8 cellular contexts compared by ENCODE assay signal in genomic region chr2:74530239-74531161, GRCh38. TPM values are rescaled to one million over a fixed set of nuclear protein-coding genes. Genes with fewer than 3 reads are reported as not detected.
DNase-seq lines count a peak whose midpoint lies in the region; ATAC-seq and TF ChIP-seq lines count a peak whose summit lies in the region.

No MANE protein-coding gene starts in this region.

- DNase-seq in activated CD4-positive, CD25-positive, alpha-beta regulatory T cell (lab: John Stamatoyannopoulos, UW), result no peak
- DNase-seq in Peyer's patch (peak; percentile 54 to 78 (median 70)), adrenal gland (peak; percentile 45 to 73 (median 49)), right cardiac atrium (peak; percentile 56 to 84 (median 80)), OCI-M2 (lab: John Stamatoyannopoulos, UW; ENCODE audit: unreplicated experiment) (no peak)

- H3K36me3 ChIP-seq in Peyer's patch, result peaks cover 0 to 30% (median 0%) of the 10 kb centered on the region in 3 donors
- peaks cover 0 to 34% of the 10 kb centered on the region in 2 donors for H3K36me3 ChIP-seq in adrenal gland (replicated peaks in 1 of 2)
- H3K36me3 ChIP-seq in rectal smooth muscle tissue (ENCODE audit: control insufficient read depth, insufficient read depth, low read length), result peaks cover 25% of the 10 kb centered on the region

- peak; percentile 5 to 12 for ATAC-seq in activated CD4-positive, CD25-positive, alpha-beta regulatory T cell treated with anti-CD3 and anti-CD28 coated beads, Interleukin-2, amount 50 U/mL, for 24 hours
- peak; percentile 36 for ATAC-seq in HG02973 (IDR thresholded peaks at IDR 0.05; ENCODE audit: unreplicated experiment)
- ATAC-seq in right cardiac atrium, result peak; percentile 32 to 54

- H3K27ac ChIP-seq in Peyer's patch (peak overlapping the region; percentile 77 to 94 (median 92)), adrenal gland (peak overlapping the region in 4 of 5 donors; percentile 81 to 93 (median 84)), right cardiac atrium (ENCODE audit: low read length) (peak overlapping the region; percentile 61), rectal smooth muscle tissue (ENCODE audit: low read depth, low read length) (peak overlapping the region; percentile 78)

- TF ChIP-seq CTCF in Peyer's patch (IDR thresholded peaks at IDR 0.05) (no peak), adrenal gland (IDR thresholded peaks at IDR 0.05) (no peak)

- TF ChIP-seq POLR2A in Peyer's patch (IDR thresholded peaks at IDR 0.05) (no peak), adrenal gland (IDR thresholded peaks at IDR 0.05) (peak in 1 of 2 donors; percentile 35)

- H3K27me3 ChIP-seq in Peyer's patch (no peaks in the 10 kb centered on the region), adrenal gland (no peaks in the 10 kb centered on the region), right cardiac atrium (ENCODE audit: control insufficient read depth, insufficient read depth) (no peaks in the 10 kb centered on the region), rectal smooth muscle tissue (ENCODE audit: control insufficient read depth, insufficient read depth, low read length) (no peaks in the 10 kb centered on the region)

- H3K4me3 ChIP-seq in Peyer's patch (peak overlapping the region; percentile 58 to 92 (median 76)), adrenal gland (peak overlapping the region; percentile 22 to 87 (median 74)), right cardiac atrium (ENCODE audit: low read length) (peak overlapping the region; percentile 85), rectal smooth muscle tissue (ENCODE audit: low read length) (peak overlapping the region; percentile 98)

- 2 to 18% (median 5%) methylated on average over 7 to 54 of the region's 54 CpGs for WGBS in adrenal gland, 4 donors
- WGBS in right cardiac atrium, result 1% methylated on average over 54 of the region's 54 CpGs

- H3K4me1 ChIP-seq in Peyer's patch, result peaks cover 0 to 22% (median 11%) of the 10 kb centered on the region in 4 donors
- H3K4me1 ChIP-seq in adrenal gland (replicated peaks in 1 of 2), result peaks cover 11 to 15% of the 10 kb centered on the region in 2 donors
- H3K4me1 ChIP-seq in right cardiac atrium (ENCODE audit: control insufficient read depth, insufficient read depth, low read length), result peaks cover 3% of the 10 kb centered on the region
- peaks cover 16% of the 10 kb centered on the region for H3K4me1 ChIP-seq in rectal smooth muscle tissue (ENCODE audit: control insufficient read depth, insufficient read depth, low read length)

- intact Hi-C loops in adrenal gland (cut with DNase I) (no loop called here), right cardiac atrium (cut with DNase I) (loop anchor here in 1 of 4 donors (10.0 kb wide), 1 partner anchor 54 kb away; no protein-coding TSS in a partner anchor)

- H3K9ac ChIP-seq in rectal smooth muscle tissue (ENCODE audit: low read length), result peak overlapping the region; percentile 51

- H3K9me3 ChIP-seq in Peyer's patch (no peaks in the 10 kb centered on the region), adrenal gland (replicated peaks in 1 of 3) (no peaks in the 10 kb centered on the region), right cardiac atrium (ENCODE audit: control insufficient read depth, low read length) (no peaks in the 10 kb centered on the region)

RNA-seq across cellular contexts. Expression of gene HTRA2, which starts 0.8 kb away (rescaled TPM):
- total RNA-seq in Peyer's patch, result 10 to 100 TPM; 20.6 to 25.5 (median 24.2) TPM
- 10 to 100 TPM; 19.1 to 47.4 (median 36.7) TPM for total RNA-seq in adrenal gland
- polyA plus RNA-seq in adrenal gland, result 10 to 100 TPM; 25.6 to 42.0 (median 29.0) TPM
- total RNA-seq in right cardiac atrium, result 10 to 100 TPM; 26.3 to 31.2 (median 28.9) TPM
- 27.8 TPM for polyA plus RNA-seq in right cardiac atrium

RNA-seq across cellular contexts. Expression of gene AUP1, which starts 1.0 kb away (rescaled TPM):
- 100 to 1,000 TPM; 183 to 233 (median 213) TPM for total RNA-seq in Peyer's patch
- total RNA-seq in adrenal gland, result 100 to 1,000 TPM in 5 of 8 donors, 10 to 100 TPM in 3; 88.5 to 122 (median 105) TPM
- 100 to 1,000 TPM; 118 to 527 (median 329) TPM for polyA plus RNA-seq in adrenal gland
- total RNA-seq in right cardiac atrium, result 10 to 100 TPM; 52.3 to 69.6 (median 63.3) TPM
- polyA plus RNA-seq in right cardiac atrium, result 75.3 TPM

RNA-seq across cellular contexts. Expression of gene DQX1, which starts 4.5 kb away (rescaled TPM):
- 100 to 1,000 TPM in 1 of 4 donors, 10 to 100 TPM in 3; 14.0 to 116 (median 75.3) TPM for total RNA-seq in Peyer's patch
- total RNA-seq in adrenal gland, result under 1 TPM in 1 of 8 donors, not detected in 7; 0.31 TPM
- under 1 TPM in 2 of 3 donors, not detected in 1; 0.17 to 0.32 TPM for polyA plus RNA-seq in adrenal gland
- total RNA-seq in right cardiac atrium, result not detected
- polyA plus RNA-seq in right cardiac atrium, result not detected

RNA-seq across cellular contexts. Expression of gene TLX2, which starts 16.2 kb away (rescaled TPM):
- total RNA-seq in Peyer's patch (1 to 10 TPM in 2 of 4 donors, under 1 TPM in 1, not detected in 1; 0.53 to 1.7 (median 1.7) TPM), adrenal gland (1 to 10 TPM in 3 of 8 donors, under 1 TPM in 1, not detected in 4; 0.46 to 3.9 (median 3.7) TPM), right cardiac atrium (not detected)
- polyA plus RNA-seq in adrenal gland (10 to 100 TPM in 1 of 3 donors, 1 to 10 TPM in 1, under 1 TPM in 1; 0.75 to 22.8 (median 3.2) TPM), right cardiac atrium (0.05 TPM)

RNA-seq across cellular contexts. Expression of gene PCGF1, which starts 23.0 kb away (rescaled TPM):
- total RNA-seq in Peyer's patch (10 to 100 TPM; 14.0 to 18.9 (median 16.2) TPM), adrenal gland (10 to 100 TPM; 15.4 to 38.9 (median 20.6) TPM), right cardiac atrium (10 to 100 TPM; 20.5 to 38.7 (median 25.6) TPM)
- polyA plus RNA-seq in adrenal gland (10 to 100 TPM; 35.4 to 38.3 (median 37.2) TPM), right cardiac atrium (20.9 TPM)

Comparison
In these comparisons a context has a peak if more than half of its experiments do, and no peak if none do; other contexts are left out.
1. DNase-seq: peak in Peyer's patch (3 of 3), adrenal gland (7 of 7) and right cardiac atrium (3 of 3); none in activated CD4-positive, CD25-positive, alpha-beta regulatory T cell (0 of 4) and OCI-M2 (single experiment).
2. RNA of gene DQX1, which starts 4.5 kb away (total RNA-seq): 14.0 to 116 TPM in Peyer's patch; not detected in right cardiac atrium and 0.31 TPM in adrenal gland; every median in the first group is over 10 times any median in the second.
3. Peak in every context shown above with its lines, with median percentiles within 50 percentile points of each other: ATAC-seq, H3K27ac ChIP-seq and H3K4me3 ChIP-seq.